Comparison of ENCODE assay signal across 1 cellular context in genomic region chr3:46673151-46674030, GRCh38.
TF ChIP-seq lines count a peak whose summit lies in the region.

No MANE protein-coding gene starts in this region.

TF ChIP-seq in WTC11, 78 proteins besides CTCF, POLR2A, EP300 and RAD21 (continued from another document):
- no peak for TF ChIP-seq MYBL2 (CRISPR knock-in tag; IDR thresholded peaks at IDR 0.05)
- no peak for TF ChIP-seq ZNF512 (CRISPR knock-in tag; IDR thresholded peaks at IDR 0.05; ENCODE audit: borderline replicate concordance)
- TF ChIP-seq TEAD4 (CRISPR knock-in tag; IDR thresholded peaks at IDR 0.05), result no peak
- no peak for TF ChIP-seq RORB (CRISPR knock-in tag; IDR thresholded peaks at IDR 0.05)
- TF ChIP-seq ELF4 (CRISPR knock-in tag; IDR thresholded peaks at IDR 0.05; ENCODE audit: low read depth), result no peak
- TF ChIP-seq ZMAT4 (CRISPR knock-in tag; IDR thresholded peaks at IDR 0.05), result no peak
- no peak for TF ChIP-seq ZNF263 (CRISPR knock-in tag; IDR thresholded peaks at IDR 0.05; ENCODE audit: low read depth)
- TF ChIP-seq NR3C1 (CRISPR knock-in tag; conservative IDR thresholded peaks at IDR 0.05; ENCODE audit: low read depth), result no peak
- TF ChIP-seq ZNF219 (CRISPR knock-in tag; IDR thresholded peaks at IDR 0.05; ENCODE audit: borderline replicate concordance), result no peak
- no peak for TF ChIP-seq E2F4 (CRISPR knock-in tag; IDR thresholded peaks at IDR 0.05; ENCODE audit: borderline replicate concordance, low read depth)
- TF ChIP-seq CDX4 (CRISPR knock-in tag; IDR thresholded peaks at IDR 0.05; ENCODE audit: borderline replicate concordance), result no peak
- no peak for TF ChIP-seq FOXP4 (CRISPR knock-in tag; IDR thresholded peaks at IDR 0.05)
- TF ChIP-seq ZNF281 (CRISPR knock-in tag; IDR thresholded peaks at IDR 0.05), result no peak
- TF ChIP-seq PRDM15 (CRISPR knock-in tag; IDR thresholded peaks at IDR 0.05), result no peak
- TF ChIP-seq CREM (CRISPR knock-in tag; IDR thresholded peaks at IDR 0.05), result no peak
TF ChIP-seq in WTC11: peak in this region for 0.
